Comparison of ENCODE assay signal across 9 cellular contexts in the genomic region with DNA sequence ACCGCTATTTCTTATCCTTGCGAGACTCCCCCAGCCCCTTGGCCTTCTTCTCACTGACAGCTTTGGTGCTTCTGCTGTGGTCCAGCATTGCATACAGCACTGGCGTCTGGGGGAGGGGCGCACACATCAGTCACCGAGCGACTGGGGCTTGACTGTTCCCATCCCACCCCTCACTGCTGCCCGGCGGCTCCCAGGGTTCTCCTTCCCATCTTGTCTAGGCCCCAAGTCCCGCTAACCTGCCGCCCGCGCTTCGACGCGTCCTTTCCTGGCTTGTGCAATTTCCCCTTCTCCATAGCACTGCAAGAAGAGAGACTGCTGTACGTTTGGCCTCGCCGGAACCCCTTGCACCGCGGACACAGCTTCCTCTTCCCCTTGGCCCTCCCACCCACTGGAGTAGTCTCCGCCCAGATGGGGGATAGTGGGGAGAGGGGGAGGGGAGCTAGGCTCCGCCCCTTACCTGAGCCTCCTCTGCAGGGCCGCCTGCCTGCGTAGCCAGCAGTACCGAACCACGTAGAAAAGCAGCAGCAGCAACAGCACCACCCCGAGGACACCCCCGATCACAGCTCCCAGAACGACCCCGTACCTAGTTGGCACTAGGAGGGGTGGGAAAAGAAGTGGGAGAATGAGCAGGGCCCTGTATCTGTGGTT. TPM values are rescaled to one million over a fixed set of nuclear protein-coding genes. Genes with fewer than 3 reads are reported as not detected.
DNase-seq lines count a peak whose midpoint lies in the region; ATAC-seq and TF ChIP-seq lines count a peak whose summit lies in the region.
"Had no signal": no experiment of that assay in that cellular context is flagged by ENCODE, and none has a peak within 500 bp of the region (broad histone marks: within the 10 kb centered on the region; RNA-seq: fewer than 3 reads in every experiment).

No MANE protein-coding gene starts in this region.

- H3K27me3 Mint-ChIP-seq in activated CD4-positive, alpha-beta T cell treated with anti-CD3 and anti-CD28 coated beads, Interleukin-2, amount 10 ng/mL, durations not matched to agents 24 days and 14 days = no peaks in the 10 kb centered on the region
- H3K27me3 Mint-ChIP-seq in dendritic cell treated with granulocyte-macrophage colony-stimulating factor and Interleukin-4, amounts not matched to agents 40 ng/mL and 50 ng/mL, for 4 days = no peaks in the 10 kb centered on the region

- H3K9me3 ChIP-seq in HCT116 (ENCODE audit: control insufficient read depth in 1 of 2, insufficient read depth in 1 of 2, low read depth in 1 of 2, low read length in 2 of 2) = no peaks in the 10 kb centered on the region
- no peaks in the 10 kb centered on the region for H3K9me3 ChIP-seq in liver (ENCODE audit: control insufficient read depth in 4 of 4, low read length in 3 of 4)

- intact Hi-C loops in HCT116 (cut with micrococcal nuclease) = loop anchor here (1.0 kb wide), 1 partner anchor 79 kb away; no protein-coding TSS in a partner anchor
- intact Hi-C loops in activated CD4-positive, alpha-beta T cell treated with anti-CD3 and anti-CD28 coated beads, Interleukin-2, amount 10 ng/mL, durations not matched to agents 24 days and 14 days (cut with micrococcal nuclease) = loop anchor here (1.0 to 2.0 kb wide), 2 partner anchors 8 to 77 kb away; a partner anchor contains a TSS
- intact Hi-C loops in dendritic cell treated with granulocyte-macrophage colony-stimulating factor and Interleukin-4, amounts not matched to agents 40 ng/mL and 50 ng/mL, for 4 days (cut with micrococcal nuclease) = loop anchor here (10.0 kb wide), 1 partner anchor 69 kb away; no protein-coding TSS in a partner anchor

- H3K27me3 ChIP-seq in HCT116 (ENCODE audit: insufficient read depth, low read length) (no peaks in the 10 kb centered on the region), liver (ENCODE audit: control insufficient read depth in 4 of 4, insufficient read depth in 4 of 4, low read length in 3 of 4) (no peaks in the 10 kb centered on the region)

- POLR2A ChIA-PET in HCT116 (lab: Charles Lee) = interaction anchor here (0.6 to 1.0 kb wide), 4 partner anchors 8 to 371 kb away, joined by 3 to 9 read pairs (median 3); a partner anchor contains a TSS

- peak overlapping the region; percentile 93 to 97 for H3K4me3 ChIP-seq in HCT116 (replicated peaks in 1 of 2; ENCODE audit: low read depth in 1 of 2, low read length in 2 of 2)
- peak overlapping the region; percentile 68 to 94 (median 72) for H3K4me3 ChIP-seq in liver (ENCODE audit: low read depth in 1 of 3, low read length in 3 of 3)

- peaks cover 6% of the 10 kb centered on the region for H3K79me2 ChIP-seq in HCT116 (ENCODE audit: insufficient read depth, low read length)

- no peaks in the 10 kb centered on the region for H4K20me1 ChIP-seq in HCT116 (ENCODE audit: insufficient read depth)

- H3K27ac ChIP-seq in HCT116 (ENCODE audit: low read depth, low read length) (peak overlapping the region; percentile 59; the same call in 1 of the 2 replicates), liver (ENCODE audit: low read depth in 1 of 2, low read length in 2 of 2) (peak overlapping the region; percentile 45 to 58)

- TSS peak; percentile 62 for BruUV-seq in HCT116 (replicated peaks; lab: Mats Ljungman, UMichigan)

- RAD21 ChIA-PET in HCT116 (lab: Charles Lee; ENCODE audit: low non-redundant PET in 1 of 2, low total read pairs in 2 of 2, uncharacterized antibody in 2 of 2, unreplicated experiment in 2 of 2) = interaction anchor here in 1 of 2 experiments (0.8 kb wide), 1 partner anchor 76 kb away, joined by 3 read pairs; no protein-coding TSS in a partner anchor

- H3K4me2 ChIP-seq in HCT116 (ENCODE audit: low read length) = peak overlapping the region; percentile 87

- H3K9me2 ChIP-seq in HCT116 (ENCODE audit: insufficient read depth) = no peaks in the 10 kb centered on the region

- peak overlapping the region; percentile 69 for H3K9ac ChIP-seq in HCT116 (ENCODE audit: low read length)
- H3K9ac ChIP-seq in liver (ENCODE audit: low read depth in 1 of 2, low read length in 2 of 2) = peak overlapping the region; percentile 63

- TF ChIP-seq CTCF in HCT116 (IDR thresholded peaks at IDR 0.05 in 2 of 3, conservative IDR thresholded peaks at IDR 0.05 in 1 of 3; ENCODE audit: borderline replicate concordance in 1 of 3, insufficient read depth in 1 of 3, low read depth in 2 of 3, low read length in 2 of 3) = peak; percentile 30 to 64 (median 53); a peak in 5 of 6 replicates
- TF ChIP-seq CTCF in liver (IDR thresholded peaks at IDR 0.05; ENCODE audit: low read depth, low read length, missing input control) = no peak

- peak overlapping the region; percentile 99 for H3K4me3 Mint-ChIP-seq in activated CD4-positive, alpha-beta T cell treated with anti-CD3 and anti-CD28 coated beads, Interleukin-2, amount 10 ng/mL, durations not matched to agents 24 days and 14 days
- H3K4me3 Mint-ChIP-seq in dendritic cell treated with granulocyte-macrophage colony-stimulating factor and Interleukin-4, amounts not matched to agents 40 ng/mL and 50 ng/mL, for 4 days = peak overlapping the region; percentile 85

- peak overlapping the region; percentile 69 for H2AFZ ChIP-seq in HCT116 (ENCODE audit: low read depth, low read length, poor library complexity, severe bottlenecking)

- H3K4me1 ChIP-seq in HCT116 (ENCODE audit: control insufficient read depth in 1 of 2, insufficient read depth in 2 of 2, low read length in 2 of 2) = peaks cover 8 to 31% of the 10 kb centered on the region in 2 experiments; a peak in 3 of 4 replicates
- peaks cover 7 to 19% (median 12%) of the 10 kb centered on the region in 4 donors for H3K4me1 ChIP-seq in liver (ENCODE audit: control insufficient read depth in 4 of 4, insufficient read depth in 4 of 4, low read length in 3 of 4)

- peak overlapping the region; percentile 92 for H3K27ac Mint-ChIP-seq in activated CD4-positive, alpha-beta T cell treated with anti-CD3 and anti-CD28 coated beads, Interleukin-2, amount 10 ng/mL, durations not matched to agents 24 days and 14 days
- peak overlapping the region; percentile 92 for H3K27ac Mint-ChIP-seq in dendritic cell treated with granulocyte-macrophage colony-stimulating factor and Interleukin-4, amounts not matched to agents 40 ng/mL and 50 ng/mL, for 4 days

- WGBS in liver = 6% methylated on average over 30 of the region's 30 CpGs

- H3K9me3 Mint-ChIP-seq in activated CD4-positive, alpha-beta T cell treated with anti-CD3 and anti-CD28 coated beads, Interleukin-2, amount 10 ng/mL, durations not matched to agents 24 days and 14 days = no peaks in the 10 kb centered on the region
- no peaks in the 10 kb centered on the region for H3K9me3 Mint-ChIP-seq in dendritic cell treated with granulocyte-macrophage colony-stimulating factor and Interleukin-4, amounts not matched to agents 40 ng/mL and 50 ng/mL, for 4 days

- DNase-seq in EL (peak; percentile 47), HCT116 (ENCODE audit: low read depth, low spot score) (peak; percentile 80), NCI-H2081 (lab: John Stamatoyannopoulos, UW) (peak; percentile 73 to 84), NCI-H446 treated with DMSO at 0.1 percent for 48 hours (lab: John Stamatoyannopoulos, UW) (no peak)
- peak; percentile 96 for DNase-seq in activated CD4-positive, alpha-beta T cell treated with anti-CD3 and anti-CD28 coated beads, Interleukin-2, amount 10 ng/mL, durations not matched to agents 24 days and 14 days
- peak; percentile 82 for DNase-seq in stimulated activated CD4-positive, alpha-beta T cell treated with anti-CD3 and anti-CD28 coated beads, Interleukin-4, amount 100 ng/mL, for 1 hour

- CTCF ChIA-PET in HCT116 (lab: Charles Lee) = interaction anchor here (0.6 to 1.8 kb wide), 8 partner anchors 9 to 267 kb away, joined by 3 to 20 read pairs (median 4); a partner anchor contains a TSS

- no peak for TF ChIP-seq POLR2A in HCT116 (IDR thresholded peaks at IDR 0.05; ENCODE audit: borderline replicate concordance, extremely low read depth, insufficient read depth, insufficient read length)

- H3K36me3 Mint-ChIP-seq in activated CD4-positive, alpha-beta T cell treated with anti-CD3 and anti-CD28 coated beads, Interleukin-2, amount 10 ng/mL, durations not matched to agents 24 days and 14 days (ENCODE audit: low read depth) = peaks cover 6% of the 10 kb centered on the region
- peaks cover 11% of the 10 kb centered on the region for H3K36me3 Mint-ChIP-seq in dendritic cell treated with granulocyte-macrophage colony-stimulating factor and Interleukin-4, amounts not matched to agents 40 ng/mL and 50 ng/mL, for 4 days (ENCODE audit: low read depth)

- peaks cover 38% of the 10 kb centered on the region for H3K4me1 Mint-ChIP-seq in activated CD4-positive, alpha-beta T cell treated with anti-CD3 and anti-CD28 coated beads, Interleukin-2, amount 10 ng/mL, durations not matched to agents 24 days and 14 days
- peaks cover 53% of the 10 kb centered on the region for H3K4me1 Mint-ChIP-seq in dendritic cell treated with granulocyte-macrophage colony-stimulating factor and Interleukin-4, amounts not matched to agents 40 ng/mL and 50 ng/mL, for 4 days (ENCODE audit: low read depth)

- TF ChIP-seq RAD21 in HCT116 (IDR thresholded peaks at IDR 0.05; ENCODE audit: low read depth) (peak; percentile 47), liver (IDR thresholded peaks at IDR 0.05) (peak; percentile 42 to 71)

- no peaks in the 10 kb centered on the region for H3K36me3 ChIP-seq in HCT116 (ENCODE audit: control insufficient read depth in 1 of 2, insufficient read depth in 2 of 2, low read length in 2 of 2)
- peaks cover 0 to under 1% (median 0%) of the 10 kb centered on the region in 4 donors for H3K36me3 ChIP-seq in liver (ENCODE audit: control insufficient read depth in 4 of 4, insufficient read depth in 3 of 4, low read depth in 1 of 4, low read length in 3 of 4)

- ATAC-seq in HCT116 = peak; percentile 99

TF ChIP-seq in HCT116, 20 proteins besides CTCF, POLR2A, EP300 and RAD21 (continues in another document):
- no peak for TF ChIP-seq FOSL1 (IDR thresholded peaks at IDR 0.05; ENCODE audit: low read depth)

TF ChIP-seq in liver, 16 proteins besides CTCF, POLR2A, EP300 and RAD21 (continues in another document):
- TF ChIP-seq FOXA1 (IDR thresholded peaks at IDR 0.05) = no peak
- no peak for TF ChIP-seq JUND (IDR thresholded peaks at IDR 0.05)
- TF ChIP-seq HNF4G (IDR thresholded peaks at IDR 0.05) = no peak

RNA-seq across cellular contexts. Expression of a gene that starts 3.8 kb away (rescaled TPM):
- 3.6 TPM for total RNA-seq in HCT116 (2021; ENCODE audit: unreplicated experiment)
- polyA plus RNA-seq in HCT116 (2012) = 2.4 and 2.5 TPM in 2 replicates
- 2.8 and 3.0 TPM in 2 replicates for total RNA-seq in activated CD4-positive, alpha-beta T cell treated with anti-CD3 and anti-CD28 coated beads, Interleukin-2, amount 10 ng/mL, durations not matched to agents 24 days and 14 days
- 1 to 10 TPM in 1 of 2 donors, under 1 TPM in 1; 0.37 to 1.0 TPM for total RNA-seq in liver
- 1 to 10 TPM in 1 of 2 donors, under 1 TPM in 1; 0.97 to 7.4 TPM for polyA plus RNA-seq in liver

RNA-seq across cellular contexts. Expression of a gene that starts 8.2 kb away (rescaled TPM):
- 192 TPM for total RNA-seq in HCT116 (2021; ENCODE audit: unreplicated experiment)
- polyA plus RNA-seq in HCT116 (2012) = 111 and 130 TPM in 2 replicates
- total RNA-seq in activated CD4-positive, alpha-beta T cell treated with anti-CD3 and anti-CD28 coated beads, Interleukin-2, amount 10 ng/mL, durations not matched to agents 24 days and 14 days = 174 and 182 TPM in 2 replicates
- total RNA-seq in liver = 100 to 1,000 TPM in 1 of 2 donors, 10 to 100 TPM in 1; 44.3 to 116 TPM
- polyA plus RNA-seq in liver = 100 to 1,000 TPM in 1 of 2 donors, 10 to 100 TPM in 1; 77.7 to 247 TPM

RNA-seq across cellular contexts. Expression of a gene that starts 47.5 kb away (rescaled TPM):
- not detected for total RNA-seq in HCT116 (2021; ENCODE audit: unreplicated experiment)
- polyA plus RNA-seq in HCT116 (2012) = 0.15 and 0.35 TPM in 2 replicates
- total RNA-seq in activated CD4-positive, alpha-beta T cell treated with anti-CD3 and anti-CD28 coated beads, Interleukin-2, amount 10 ng/mL, durations not matched to agents 24 days and 14 days = 0.14 TPM in 1 of 2 replicates, not detected in the other
- 1 to 10 TPM; 5.9 to 8.7 TPM for total RNA-seq in liver
- 1 to 10 TPM; 1.1 to 4.1 TPM for polyA plus RNA-seq in liver
- total RNA-seq: dermis microvascular lymphatic vessel endothelial cell had no signal
